ENCODE assay signal across 8 cellular contexts in the genomic region with DNA sequence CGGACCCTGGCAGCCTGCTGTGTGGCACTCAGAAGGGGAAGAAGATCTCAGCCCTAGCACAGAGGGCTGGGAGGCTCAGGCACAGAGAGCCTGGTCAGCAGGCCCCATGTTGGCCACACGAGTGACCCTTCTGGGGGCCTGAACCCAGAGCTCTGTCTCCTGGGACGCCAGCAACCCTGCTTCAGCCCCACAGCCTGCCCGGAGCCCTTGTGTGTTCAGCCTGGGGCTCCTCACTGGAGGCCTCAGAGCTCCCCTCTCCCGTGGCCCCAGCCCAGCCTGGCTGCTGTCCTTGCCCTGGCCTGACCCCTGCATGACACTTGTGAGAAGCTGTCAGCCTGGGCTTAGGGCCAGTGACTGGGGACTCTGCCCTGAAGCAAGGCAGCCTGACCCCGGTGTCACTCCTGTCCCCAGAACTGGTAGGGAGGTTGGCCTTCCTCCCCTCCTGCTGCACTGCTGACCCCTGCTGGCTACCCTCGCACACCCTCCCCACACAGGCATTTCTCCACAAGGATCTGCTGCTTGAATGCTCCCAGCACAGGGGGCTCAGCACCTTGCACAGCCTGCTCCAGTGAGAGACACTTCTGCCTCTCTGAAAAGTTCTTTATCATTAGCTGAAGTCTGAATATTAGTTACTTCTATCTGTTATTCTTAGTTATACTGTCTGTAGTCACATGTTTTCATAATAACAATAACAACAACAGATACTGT. TPM values are rescaled to one million over a fixed set of nuclear protein-coding genes. Genes with fewer than 3 reads are reported as not detected.
DNase-seq lines count a peak whose midpoint lies in the region; ATAC-seq and TF ChIP-seq lines count a peak whose summit lies in the region.

No MANE protein-coding gene starts in this region.

- H3K36me3 Mint-ChIP-seq in T-cell = no peaks in the 10 kb centered on the region

- ATAC-seq in T-cell (replicated peaks in 1 of 4) = peak; percentile 50 to 70 (median 62)
- ATAC-seq in lower lobe of right lung = peak; percentile 76 to 85
- peak; percentile 80 for ATAC-seq in stimulated activated naive CD8-positive, alpha-beta T cell treated with anti-CD3 and anti-CD28 coated beads, Interleukin-15, amount 100 ng/mL, for 72 hours
- ATAC-seq in HG03571 (IDR thresholded peaks at IDR 0.05; ENCODE audit: unreplicated experiment) = no peak

- no peaks in the 10 kb centered on the region for H3K36me3 ChIP-seq in Loucy (ENCODE audit: insufficient read depth, low read length)
- no peaks in the 10 kb centered on the region for H3K36me3 ChIP-seq in lower lobe of right lung

- no peaks in the 10 kb centered on the region for H3K9me2 ChIP-seq in Loucy (replicated peaks; ENCODE audit: low read depth, low read length)

- peak overlapping the region; percentile 68 for H3K9ac ChIP-seq in Loucy (ENCODE audit: low read depth, low read length, poor library complexity, severe bottlenecking)

- H2AFZ ChIP-seq in Loucy (ENCODE audit: low read length) = 0 out of 2 replicates have a peak overlapping the region, but pooled peaks have one; percentile 22

- CTCF ChIA-PET in T-cell (lab: Charles Lee) = no interaction called here

- H3K27me3 ChIP-seq in Loucy (ENCODE audit: insufficient read depth, low read length, poor library complexity, severe bottlenecking) = no peaks in the 10 kb centered on the region
- H3K27me3 ChIP-seq in lower lobe of right lung (ENCODE audit: low read depth) = no peaks in the 10 kb centered on the region

- H3K4me3 Mint-ChIP-seq in T-cell = no peak overlapping the region
- H3K4me3 Mint-ChIP-seq in stimulated activated naive CD8-positive, alpha-beta T cell treated with anti-CD3 and anti-CD28 coated beads, Interleukin-15, amount 100 ng/mL, for 72 hours = no peak overlapping the region

- H3K9me3 Mint-ChIP-seq in T-cell = no peaks in the 10 kb centered on the region
- H3K9me3 Mint-ChIP-seq in stimulated activated naive CD8-positive, alpha-beta T cell treated with anti-CD3 and anti-CD28 coated beads, Interleukin-15, amount 100 ng/mL, for 72 hours = no peaks in the 10 kb centered on the region

- no peaks in the 10 kb centered on the region for H3F3A ChIP-seq in Loucy (ENCODE audit: low read depth)

- H3K27ac ChIP-seq in caudate nucleus (ENCODE audit: low read depth, low read length) (no peak overlapping the region), lower lobe of right lung (peak overlapping the region; percentile 41)

- POLR2A ChIA-PET in T-cell (lab: Charles Lee) = no interaction called here

- H3K27ac Mint-ChIP-seq in T-cell = no peak overlapping the region
- H3K27ac Mint-ChIP-seq in stimulated activated naive CD8-positive, alpha-beta T cell treated with anti-CD3 and anti-CD28 coated beads, Interleukin-15, amount 100 ng/mL, for 72 hours = no peak overlapping the region

- H3K9me3 ChIP-seq in Loucy (ENCODE audit: insufficient read depth, low read depth, low read length) = no peaks in the 10 kb centered on the region
- H3K9me3 ChIP-seq in lower lobe of right lung = no peaks in the 10 kb centered on the region

- TF ChIP-seq CTCF in Loucy (conservative IDR thresholded peaks at IDR 0.05; ENCODE audit: low read length) = peak; percentile 87
- TF ChIP-seq CTCF in lower lobe of right lung (IDR thresholded peaks at IDR 0.05) = peak; percentile 59

- H3K4me3 ChIP-seq in Loucy (ENCODE audit: low read length, poor library complexity, severe bottlenecking) (no peak overlapping the region), lower lobe of right lung (no peak overlapping the region)

- peaks cover 5 to 9% of the 10 kb centered on the region in 2 donors for H3K27me3 Mint-ChIP-seq in T-cell
- H3K27me3 Mint-ChIP-seq in stimulated activated naive CD8-positive, alpha-beta T cell treated with anti-CD3 and anti-CD28 coated beads, Interleukin-15, amount 100 ng/mL, for 72 hours = peaks cover 24% of the 10 kb centered on the region

- no peak overlapping the region for H3K4me2 ChIP-seq in Loucy (ENCODE audit: low read depth, low read length, poor library complexity, severe bottlenecking)

- peaks cover 0 to 6% (median 6%) of the 10 kb centered on the region in 3 donors for H3K4me1 Mint-ChIP-seq in T-cell
- H3K4me1 Mint-ChIP-seq in stimulated activated naive CD8-positive, alpha-beta T cell treated with anti-CD3 and anti-CD28 coated beads, Interleukin-15, amount 100 ng/mL, for 72 hours = peaks cover 12% of the 10 kb centered on the region

- peaks cover 22% of the 10 kb centered on the region for H3K4me1 ChIP-seq in Loucy (ENCODE audit: insufficient read depth, low read length, poor library complexity, severe bottlenecking)
- H3K4me1 ChIP-seq in lower lobe of right lung = peaks cover 6% of the 10 kb centered on the region

- DNase-seq in GF-D8 (lab: John Stamatoyannopoulos, UW) (peak; percentile 8), T-cell (peak in 12 of 34 experiments; percentile 3 to 46 (median 26)), caudate nucleus (lab: John Stamatoyannopoulos, UW) (peak in 53 of 61 donors; percentile 10 to 77 (median 43)), lower lobe of right lung (peak; percentile 63), NCI-H2227 (lab: John Stamatoyannopoulos, UW; ENCODE audit: unreplicated experiment) (no peak)
- peak; percentile 33 to 50 for DNase-seq in stimulated activated naive CD8-positive, alpha-beta T cell treated with anti-CD3 and anti-CD28 coated beads, Interleukin-15, amount 100 ng/mL, for 72 hours

- no peaks in the 10 kb centered on the region for H4K20me1 ChIP-seq in Loucy (ENCODE audit: insufficient read depth, low read length, poor library complexity, severe bottlenecking)

- no peaks in the 10 kb centered on the region for H3K79me2 ChIP-seq in Loucy (ENCODE audit: insufficient read depth, low read length)

- intact Hi-C loops in lower lobe of right lung (cut with DNase I) = no loop called here

RNA-seq across cellular contexts. Expression of gene IP6K3, which starts 15.4 kb away (rescaled TPM):
- total RNA-seq in T-cell = not detected
- total RNA-seq in lower lobe of right lung = 3.5 TPM

RNA-seq across cellular contexts. Expression of gene LEMD2, which starts 26.9 kb away (rescaled TPM):
- 100 to 1,000 TPM; 115 to 125 (median 118) TPM for total RNA-seq in T-cell
- total RNA-seq in lower lobe of right lung = 53.6 TPM

RNA-seq across cellular contexts. Expression of gene MLN, which starts 41.7 kb away (rescaled TPM):
- total RNA-seq in T-cell (not detected), lower lobe of right lung (not detected)

RNA-seq across cellular contexts. Expression of gene UQCC2, which starts 50.6 kb away (rescaled TPM):
- total RNA-seq in T-cell = 10 to 100 TPM; 17.2 to 36.2 (median 32.7) TPM
- 39.6 TPM for total RNA-seq in lower lobe of right lung
